In the genomic region with DNA sequence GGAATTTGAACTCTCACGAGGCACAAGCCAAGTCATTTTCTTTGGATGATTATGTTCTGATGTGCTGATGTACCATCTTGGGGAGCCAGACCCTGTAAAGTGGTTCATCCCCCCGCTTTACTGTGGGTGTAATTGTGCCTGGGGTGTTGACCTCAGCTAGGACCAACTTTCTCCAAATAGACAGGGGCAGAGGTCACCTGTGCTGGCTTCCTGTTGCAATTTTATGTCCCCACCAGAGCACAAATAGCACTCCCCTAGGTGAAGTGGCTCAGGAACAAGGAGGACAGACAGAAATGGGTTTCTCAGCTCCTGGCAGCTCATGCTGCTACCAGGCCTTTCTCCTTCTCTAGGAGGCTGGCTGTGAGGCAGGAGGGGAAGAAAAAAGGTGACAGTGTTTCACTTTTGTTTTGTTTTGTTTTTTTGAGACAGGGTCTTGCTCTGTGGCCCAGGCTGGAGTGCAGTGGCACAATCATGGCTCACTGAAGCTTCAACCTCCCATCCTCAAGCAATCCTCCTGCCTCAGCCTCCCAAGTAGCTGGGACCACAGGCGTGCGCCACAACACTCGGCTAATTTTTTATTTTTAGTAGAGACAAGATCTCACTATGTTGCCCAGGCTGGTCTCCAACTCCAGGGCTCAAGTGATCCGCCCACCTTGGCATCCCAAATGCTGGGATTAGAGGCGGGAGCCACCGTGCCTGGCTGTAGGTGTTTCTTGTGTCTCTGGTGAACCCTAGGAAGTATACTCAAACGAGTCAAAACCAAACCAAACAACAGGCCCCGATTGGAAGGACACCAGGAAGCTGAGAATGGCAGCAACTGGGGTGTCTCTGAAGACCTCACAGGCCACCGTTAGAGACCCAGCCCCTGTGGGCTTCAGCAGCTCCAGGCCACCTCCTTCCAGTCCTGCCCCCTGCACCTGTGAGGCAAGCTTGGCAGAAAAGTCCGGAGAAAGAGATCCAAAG, we compare ENCODE assay signal across 1 cellular context.
TF ChIP-seq lines count a peak whose summit lies in the region.

No MANE protein-coding gene starts in this region.

TF ChIP-seq in HEK293, 187 proteins besides CTCF, POLR2A, EP300 and RAD21:
- TF ChIP-seq, protein P1, sequence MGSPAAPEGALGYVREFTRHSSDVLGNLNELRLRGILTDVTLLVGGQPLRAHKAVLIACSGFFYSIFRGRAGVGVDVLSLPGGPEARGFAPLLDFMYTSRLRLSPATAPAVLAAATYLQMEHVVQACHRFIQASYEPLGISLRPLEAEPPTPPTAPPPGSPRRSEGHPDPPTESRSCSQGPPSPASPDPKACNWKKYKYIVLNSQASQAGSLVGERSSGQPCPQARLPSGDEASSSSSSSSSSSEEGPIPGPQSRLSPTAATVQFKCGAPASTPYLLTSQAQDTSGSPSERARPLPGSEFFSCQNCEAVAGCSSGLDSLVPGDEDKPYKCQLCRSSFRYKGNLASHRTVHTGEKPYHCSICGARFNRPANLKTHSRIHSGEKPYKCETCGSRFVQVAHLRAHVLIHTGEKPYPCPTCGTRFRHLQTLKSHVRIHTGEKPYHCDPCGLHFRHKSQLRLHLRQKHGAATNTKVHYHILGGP (tag by site-specific recombination; IDR thresholded peaks at IDR 0.05): no peak
- TF ChIP-seq ZNF121 (tag by site-specific recombination; IDR thresholded peaks at IDR 0.05): peak; percentile 82
